16 cellular contexts compared by ENCODE assay signal in genomic region chr10:110698782-110699201, GRCh38.
"Had no signal": no experiment of that assay in that cellular context is flagged by ENCODE, and none has a peak within 500 bp of the region (broad histone marks: within the 10 kb centered on the region; RNA-seq: fewer than 3 reads in every experiment).

No MANE protein-coding gene starts in this region.

- H3K27ac ChIP-seq: body of pancreas, thoracic aorta had no signal

- DNase-seq: activated B cell treated with CpG ODN at 0.5 μM for 24 hours; activated CD4-positive, alpha-beta T cell treated with anti-CD3 and anti-CD28 coated beads, Interleukin-2, amount 10 ng/mL, durations not matched to agents 24 days and 14 days; activated naive CD4-positive, alpha-beta T cell treated with anti-CD3 and anti-CD28 coated beads, Interleukin-2, amount 10 ng/mL, durations not matched to agents 7 days and 5 days; amniotic stem cell; body of pancreas; cerebellar nuclear complex; hippocampal formation; kidney glomerular epithelial cell; mucosa of descending colon; naive thymus-derived CD8-positive, alpha-beta T cell; stimulated activated CD4-positive, alpha-beta T cell treated with anti-CD3 and anti-CD28 coated beads, Interleukin-4, amount 100 ng/mL, for 1 hour; stimulated activated CD8-positive, alpha-beta memory T cell treated with anti-CD3 and anti-CD28 coated beads, Interleukin-4, amount 100 ng/mL, for 48 hours; T-helper 2 cell had no signal

- H3K9me3 Mint-ChIP-seq: activated B cell treated with CpG ODN at 0.5 μM for 24 hours; activated naive CD4-positive, alpha-beta T cell treated with anti-CD3 and anti-CD28 coated beads, Interleukin-2, amount 10 ng/mL, durations not matched to agents 7 days and 5 days; naive thymus-derived CD8-positive, alpha-beta T cell; stimulated activated naive CD8-positive, alpha-beta T cell treated with anti-CD3 and anti-CD28 coated beads, Interleukin-15, Interleukin-2, amounts not matched to agents 100 ng/mL and 50 ng/mL, for 24 hours had no signal

- H3K4me1 ChIP-seq: body of pancreas had no signal

- H3K4me3 ChIP-seq: body of pancreas, mucosa of descending colon, thoracic aorta had no signal

- H3K27me3 ChIP-seq: body of pancreas had no signal

- H3K27me3 Mint-ChIP-seq: stimulated activated naive CD8-positive, alpha-beta T cell treated with anti-CD3 and anti-CD28 coated beads, Interleukin-15, Interleukin-2, amounts not matched to agents 100 ng/mL and 50 ng/mL, for 24 hours had no signal

- H3K27ac Mint-ChIP-seq: activated B cell treated with CpG ODN at 0.5 μM for 24 hours; activated CD4-positive, alpha-beta T cell treated with anti-CD3 and anti-CD28 coated beads, Interleukin-2, amount 10 ng/mL, durations not matched to agents 24 days and 14 days; activated naive CD4-positive, alpha-beta T cell treated with anti-CD3 and anti-CD28 coated beads, Interleukin-2, amount 10 ng/mL, durations not matched to agents 7 days and 5 days; naive thymus-derived CD8-positive, alpha-beta T cell; stimulated activated naive CD8-positive, alpha-beta T cell treated with anti-CD3 and anti-CD28 coated beads, Interleukin-15, Interleukin-2, amounts not matched to agents 100 ng/mL and 50 ng/mL, for 24 hours had no signal

- H3K9me3 ChIP-seq: body of pancreas, mucosa of descending colon, thoracic aorta had no signal

- ATAC-seq: body of pancreas; mucosa of descending colon; naive thymus-derived CD8-positive, alpha-beta T cell; sciatic nerve had no signal

- H3K36me3 ChIP-seq: thoracic aorta had no signal

- H3K36me3 Mint-ChIP-seq: activated naive CD4-positive, alpha-beta T cell treated with anti-CD3 and anti-CD28 coated beads, Interleukin-2, amount 10 ng/mL, durations not matched to agents 7 days and 5 days; naive thymus-derived CD8-positive, alpha-beta T cell had no signal

- H3K4me1 Mint-ChIP-seq: activated B cell treated with CpG ODN at 0.5 μM for 24 hours; activated CD4-positive, alpha-beta T cell treated with anti-CD3 and anti-CD28 coated beads, Interleukin-2, amount 10 ng/mL, durations not matched to agents 24 days and 14 days; activated naive CD4-positive, alpha-beta T cell treated with anti-CD3 and anti-CD28 coated beads, Interleukin-2, amount 10 ng/mL, durations not matched to agents 7 days and 5 days; naive thymus-derived CD8-positive, alpha-beta T cell had no signal

- H3K4me3 Mint-ChIP-seq: activated B cell treated with CpG ODN at 0.5 μM for 24 hours; activated CD4-positive, alpha-beta T cell treated with anti-CD3 and anti-CD28 coated beads, Interleukin-2, amount 10 ng/mL, durations not matched to agents 24 days and 14 days; activated naive CD4-positive, alpha-beta T cell treated with anti-CD3 and anti-CD28 coated beads, Interleukin-2, amount 10 ng/mL, durations not matched to agents 7 days and 5 days; naive thymus-derived CD8-positive, alpha-beta T cell; stimulated activated naive CD8-positive, alpha-beta T cell treated with anti-CD3 and anti-CD28 coated beads, Interleukin-15, Interleukin-2, amounts not matched to agents 100 ng/mL and 50 ng/mL, for 24 hours had no signal
